ENCODE assay signal across 22 cellular contexts in the genomic region with DNA sequence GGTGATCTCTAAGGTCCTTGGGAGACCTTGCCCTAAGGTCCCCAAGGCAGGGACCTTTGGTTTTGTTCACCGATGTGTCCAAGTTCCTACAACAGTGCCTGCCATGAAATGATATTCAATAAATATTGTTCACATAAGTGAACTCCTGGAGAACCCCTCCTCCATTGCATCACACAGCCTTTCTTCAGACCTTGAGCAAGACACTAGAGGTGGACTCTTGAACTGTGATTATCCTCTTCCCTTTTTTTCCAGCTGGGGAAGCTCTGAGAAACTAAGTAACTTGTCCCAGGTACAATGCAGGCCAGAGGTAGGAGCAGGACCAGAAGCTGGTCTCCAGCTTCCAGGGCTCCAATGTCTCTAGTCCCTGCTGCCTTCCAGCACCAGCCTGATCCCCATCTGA.
"Had no signal": no experiment of that assay in that cellular context is flagged by ENCODE, and none has a peak within 500 bp of the region (broad histone marks: within the 10 kb centered on the region; RNA-seq: fewer than 3 reads in every experiment).

No MANE protein-coding gene starts in this region.

- H3K36me3 Mint-ChIP-seq: activated CD4-positive, alpha-beta memory T cell treated with anti-CD3 and anti-CD28 coated beads for 36 hours; brain; stimulated activated effector memory CD8-positive, alpha-beta T cell treated with anti-CD3 and anti-CD28 coated beads, Interleukin-12 subunit alpha, Interleukin-12 subunit beta, amount 100 ng/mL, for 72 hours had no signal

- ATAC-seq: activated naive CD8-positive, alpha-beta T cell treated with anti-CD3 and anti-CD28 coated beads, Interleukin-2, amount 50 U/mL, for 24 hours; activated T-cell treated with anti-CD3 and anti-CD28 coated beads, Interleukin-2, amount 50 U/mL, for 72 hours; heart right ventricle; left lobe of liver; lower lobe of right lung; mucosa of descending colon; stimulated activated effector memory CD8-positive, alpha-beta T cell treated with anti-CD3 and anti-CD28 coated beads, Interleukin-12 subunit alpha, Interleukin-12 subunit beta, amount 100 ng/mL, for 72 hours; stimulated activated naive CD8-positive, alpha-beta T cell treated with anti-CD3 and anti-CD28 coated beads, Interleukin-15, amount 100 ng/mL, for 72 hours had no signal

- H3K27me3 ChIP-seq: right atrium auricular region, uterus had no signal

- H3K9me3 ChIP-seq: heart right ventricle, lower lobe of right lung, mucosa of descending colon, prostate gland, right atrium auricular region, tibial nerve, uterus had no signal

- H3K27ac Mint-ChIP-seq: activated CD4-positive, alpha-beta memory T cell treated with anti-CD3 and anti-CD28 coated beads for 36 hours; activated naive CD4-positive, alpha-beta T cell treated with anti-CD3 and anti-CD28 coated beads for 36 hours; activated naive CD8-positive, alpha-beta T cell treated with anti-CD3 and anti-CD28 coated beads, Interleukin-2, amount 50 U/mL, for 24 hours; activated T-cell treated with anti-CD3 and anti-CD28 coated beads, Interleukin-2, amount 50 U/mL, for 72 hours; stimulated activated effector memory CD8-positive, alpha-beta T cell treated with anti-CD3 and anti-CD28 coated beads, Interleukin-12 subunit alpha, Interleukin-12 subunit beta, amount 100 ng/mL, for 72 hours; T-helper 1 cell treated with Interleukin-12 subunit alpha and Interleukin-12 subunit beta and Interleukin-4 antibody, amounts not matched to agents 30 μg/mL and 1 μg/mL, for 36 hours had no signal

- H3K27ac ChIP-seq: heart right ventricle, lower lobe of right lung, prostate gland, right atrium auricular region, tibial nerve, uterus had no signal

- H3K4me1 ChIP-seq: heart right ventricle, lower lobe of right lung, prostate gland, right atrium auricular region, tibial nerve, uterus had no signal

- DNase-seq: activated CD4-positive, alpha-beta memory T cell treated with anti-CD3 and anti-CD28 coated beads for 36 hours; activated CD4-positive, alpha-beta T cell treated with anti-CD3 and anti-CD28 coated beads for 4 hours; activated CD4-positive, CD25-positive, alpha-beta regulatory T cell; activated effector memory CD4-positive, alpha-beta T cell treated with Interleukin-2 at 50 U/mL for 16 hours; activated naive CD4-positive, alpha-beta T cell treated with anti-CD3 and anti-CD28 coated beads for 36 hours; activated naive CD8-positive, alpha-beta T cell treated with anti-CD3 and anti-CD28 coated beads, Interleukin-2, amount 50 U/mL, for 24 hours; activated T-cell treated with anti-CD3 and anti-CD28 coated beads, Interleukin-2, amount 50 U/mL, for 72 hours; anterior cingulate cortex; heart right ventricle; lower lobe of right lung; mesendoderm; mucosa of descending colon; stimulated activated naive CD8-positive, alpha-beta T cell treated with anti-CD3 and anti-CD28 coated beads, Interleukin-15, amount 100 ng/mL, for 72 hours; T1000; uterus had no signal

- H3K27me3 Mint-ChIP-seq: activated naive CD8-positive, alpha-beta T cell treated with anti-CD3 and anti-CD28 coated beads, Interleukin-2, amount 50 U/mL, for 24 hours had no signal

- H3K36me3 ChIP-seq: heart right ventricle, lower lobe of right lung, prostate gland, right atrium auricular region, tibial nerve, uterus had no signal

- H3K4me3 ChIP-seq: heart right ventricle, lower lobe of right lung, mucosa of descending colon, prostate gland, right atrium auricular region, tibial nerve, uterus had no signal

- H3K4me3 Mint-ChIP-seq: activated CD4-positive, alpha-beta memory T cell treated with anti-CD3 and anti-CD28 coated beads for 36 hours; activated naive CD4-positive, alpha-beta T cell treated with anti-CD3 and anti-CD28 coated beads for 36 hours; activated naive CD8-positive, alpha-beta T cell treated with anti-CD3 and anti-CD28 coated beads, Interleukin-2, amount 50 U/mL, for 24 hours; activated T-cell treated with anti-CD3 and anti-CD28 coated beads, Interleukin-2, amount 50 U/mL, for 72 hours; brain; stimulated activated effector memory CD8-positive, alpha-beta T cell treated with anti-CD3 and anti-CD28 coated beads, Interleukin-12 subunit alpha, Interleukin-12 subunit beta, amount 100 ng/mL, for 72 hours; stimulated activated naive CD8-positive, alpha-beta T cell treated with anti-CD3 and anti-CD28 coated beads, Interleukin-15, amount 100 ng/mL, for 72 hours; T-helper 1 cell treated with Interleukin-12 subunit alpha and Interleukin-12 subunit beta and Interleukin-4 antibody, amounts not matched to agents 30 μg/mL and 1 μg/mL, for 36 hours had no signal

- H3K9me3 Mint-ChIP-seq: activated CD4-positive, alpha-beta memory T cell treated with anti-CD3 and anti-CD28 coated beads for 36 hours; activated naive CD4-positive, alpha-beta T cell treated with anti-CD3 and anti-CD28 coated beads for 36 hours; activated naive CD8-positive, alpha-beta T cell treated with anti-CD3 and anti-CD28 coated beads, Interleukin-2, amount 50 U/mL, for 24 hours; activated T-cell treated with anti-CD3 and anti-CD28 coated beads, Interleukin-2, amount 50 U/mL, for 72 hours; brain; stimulated activated effector memory CD8-positive, alpha-beta T cell treated with anti-CD3 and anti-CD28 coated beads, Interleukin-12 subunit alpha, Interleukin-12 subunit beta, amount 100 ng/mL, for 72 hours; stimulated activated naive CD8-positive, alpha-beta T cell treated with anti-CD3 and anti-CD28 coated beads, Interleukin-15, amount 100 ng/mL, for 72 hours; T-helper 1 cell treated with Interleukin-12 subunit alpha and Interleukin-12 subunit beta and Interleukin-4 antibody, amounts not matched to agents 30 μg/mL and 1 μg/mL, for 36 hours had no signal
